ENCODE assay signal across 15 cellular contexts in genomic region chr20:43987018-43987417, GRCh38.
DNase-seq lines count a peak whose midpoint lies in the region; ATAC-seq, FAIRE-seq and TF ChIP-seq lines count a peak whose summit lies in the region.
"Had no signal": no experiment of that assay in that cellular context is flagged by ENCODE, and none has a peak within 500 bp of the region (broad histone marks: within the 10 kb centered on the region; RNA-seq: fewer than 3 reads in every experiment).

No MANE protein-coding gene starts in this region.

- H2AFZ ChIP-seq in HepG2 (ENCODE audit: low read length) (no peak overlapping the region), Karpas-422 (ENCODE audit: low read length) (no peak overlapping the region)

- in situ Hi-C loops in HepG2 (cut with HindIII; ENCODE audit: extremely low pct_ligation_motif_present, low pct_unique_long_range_greater_than_20kb): no loop called here

- no peak for ATAC-seq in HepG2
- no peak for ATAC-seq in right lobe of liver
- no peak for ATAC-seq in HG02981 (IDR thresholded peaks at IDR 0.05; ENCODE audit: unreplicated experiment)
- no peak for ATAC-seq in HG03439 (IDR thresholded peaks at IDR 0.05; ENCODE audit: unreplicated experiment)

- H3K9me3 ChIP-seq in HepG2 (ENCODE audit: low read length): 0 out of 2 replicates have a peak, but pooled peaks cover 3% of the 10 kb centered on the region
- no peaks in the 10 kb centered on the region for H3K9me3 ChIP-seq in right lobe of liver
- no peaks in the 10 kb centered on the region for H3K9me3 ChIP-seq in Karpas-422 (ENCODE audit: low read length)
- no peaks in the 10 kb centered on the region for H3K9me3 ChIP-seq in colonic mucosa
- H3K9me3 ChIP-seq: Caco-2 had no signal

- H3K4me3 ChIP-seq in HepG2 (replicated peaks in 1 of 3; ENCODE audit: insufficient read depth in 1 of 3, low read depth in 2 of 3, low read length in 3 of 3): no peak overlapping the region
- H3K4me3 ChIP-seq in right lobe of liver: no peak overlapping the region
- no peak overlapping the region for H3K4me3 ChIP-seq in Karpas-422 (ENCODE audit: low read length)
- H3K4me3 ChIP-seq in colonic mucosa: no peak overlapping the region
- H3K4me3 ChIP-seq: BLaER1 treated with 17β-estradiol and CSF1 and Interleukin-3, amounts not matched to agents 10 nM and 100 nM had no signal

- H3K36me3 ChIP-seq in HepG2 (replicated peaks in 1 of 2; ENCODE audit: control insufficient read depth in 1 of 2, insufficient read depth in 2 of 2, low read length in 2 of 2) (no peaks in the 10 kb centered on the region), right lobe of liver (no peaks in the 10 kb centered on the region), Karpas-422 (ENCODE audit: insufficient read depth, low read length) (peaks cover 56% of the 10 kb centered on the region), colonic mucosa (no peaks in the 10 kb centered on the region)
- H3K36me3 ChIP-seq: BLaER1 treated with 17β-estradiol and CSF1 and Interleukin-3, amounts not matched to agents 10 nM and 100 nM had no signal

- H3K27me3 ChIP-seq in HepG2 (ENCODE audit: control insufficient read depth in 1 of 2, insufficient read depth in 2 of 2, low read length in 2 of 2) (peaks cover 3 to 4% of the 10 kb centered on the region in 2 experiments; a peak in 3 of 5 replicates), right lobe of liver (no peaks in the 10 kb centered on the region), Karpas-422 (ENCODE audit: low read length) (no peaks in the 10 kb centered on the region), colonic mucosa (no peaks in the 10 kb centered on the region)
- H3K27me3 ChIP-seq: BLaER1 treated with 17β-estradiol and CSF1 and Interleukin-3, amounts not matched to agents 10 nM and 100 nM had no signal

- no peak overlapping the region for H3K9ac ChIP-seq in HepG2 (ENCODE audit: insufficient read depth, low read depth, low read length)
- H3K9ac ChIP-seq in Karpas-422 (ENCODE audit: low read length): peak overlapping the region; percentile 12; the same call in 1 of the 2 replicates
- peak overlapping the region in 1 of 2 donors; percentile 21 for H3K9ac ChIP-seq in colonic mucosa (ENCODE audit: low read depth in 2 of 2, low read length in 2 of 2)
- H3K9ac ChIP-seq: BLaER1 treated with 17β-estradiol and CSF1 and Interleukin-3, amounts not matched to agents 10 nM and 100 nM had no signal

- no peaks in the 10 kb centered on the region for H3K9me2 ChIP-seq in Karpas-422 (replicated peaks; ENCODE audit: insufficient read depth, low read length)

- TF ChIP-seq EP300 in HepG2 (IDR thresholded peaks at IDR 0.05; ENCODE audit: low read depth in 2 of 2, low read length in 2 of 2): no peak
- TF ChIP-seq EP300 in HepG2 (CRISPR knock-in tag; IDR thresholded peaks at IDR 0.05; ENCODE audit: borderline replicate concordance): no peak

- no peak for FAIRE-seq in HepG2 (lab: Jason Lieb, UNC)
- FAIRE-seq: D721Med, G401.6, GM12891, GM19239, H1 had no signal

- no peak for TF ChIP-seq POLR2A in HepG2 (IDR thresholded peaks at IDR 0.05; ENCODE audit: insufficient read depth in 1 of 2, low read depth in 2 of 2, low read length in 2 of 2)
- no peak for TF ChIP-seq POLR2A in right lobe of liver (IDR thresholded peaks at IDR 0.05)

- WGBS in HepG2 (ENCODE audit: low lambda C conversion rate): 0% methylated on average over 1 of the region's 1 CpG
- 67% methylated on average over 1 of the region's 1 CpG for WGBS in right lobe of liver (ENCODE audit: insufficient coverage, low coverage, low lambda C conversion rate, missing lambda C conversion rate)

- no TSS peak for BruUV-seq in HepG2 (replicated peaks; lab: Mats Ljungman, UMichigan)

- TF ChIP-seq RAD21 in HepG2 (CRISPR knock-in tag; IDR thresholded peaks at IDR 0.05): no peak

- H3K27ac ChIP-seq in HepG2 (ENCODE audit: extremely low read length, insufficient read depth, low read length) (no peak overlapping the region), right lobe of liver (no peak overlapping the region), Karpas-422 (ENCODE audit: low read length) (peak overlapping the region; percentile 72), colonic mucosa (peak overlapping the region; percentile 2)
- H3K27ac ChIP-seq: BLaER1 treated with 17β-estradiol and CSF1 and Interleukin-3, amounts not matched to agents 10 nM and 100 nM had no signal

- H4K20me1 ChIP-seq in HepG2 (ENCODE audit: insufficient read depth, low read length) (no peaks in the 10 kb centered on the region; the same call in 1 of the 2 replicates), Karpas-422 (ENCODE audit: insufficient read depth, low read depth, low read length) (no peaks in the 10 kb centered on the region)
- H4K20me1 ChIP-seq: BLaER1 treated with 17β-estradiol and CSF1 and Interleukin-3, amounts not matched to agents 10 nM and 100 nM had no signal

- no peak for DNase-seq in HepG2 (ENCODE audit: low spot score)
- DNase-seq in right lobe of liver: no peak
- no peak for DNase-seq in Karpas-422
- DNase-seq in colonic mucosa: no peak
- DNase-seq in SK-N-DZ (ENCODE audit: low spot score): no peak
- DNase-seq: Caco-2, H9 had no signal

- H3K4me2 ChIP-seq in HepG2 (ENCODE audit: low read depth, low read length): no peak overlapping the region
- no peak overlapping the region for H3K4me2 ChIP-seq in Karpas-422 (ENCODE audit: low read depth, low read length, poor library complexity, severe bottlenecking)
- H3K4me2 ChIP-seq: BLaER1 treated with 17β-estradiol and CSF1 and Interleukin-3, amounts not matched to agents 10 nM and 100 nM had no signal

- H3K79me2 ChIP-seq in HepG2 (ENCODE audit: insufficient read depth, low read length): no peaks in the 10 kb centered on the region
- H3K79me2 ChIP-seq in Karpas-422 (ENCODE audit: low read length): peaks cover 87% of the 10 kb centered on the region

- CTCF ChIA-PET in HepG2 (lab: Yijun Ruan, JAX; ENCODE audit: low intra/inter-chr PET ratio, low total read pairs): no interaction called here

- intact Hi-C loops in HepG2 (cut with micrococcal nuclease; ENCODE audit: unreplicated experiment) (no loop called here), right lobe of liver (cut with DNase I) (no loop called here), colonic mucosa (cut with DNase I) (no loop called here)

- H3K4me1 ChIP-seq in HepG2 (ENCODE audit: insufficient read depth, low read length): no peaks in the 10 kb centered on the region
- H3K4me1 ChIP-seq in right lobe of liver: no peaks in the 10 kb centered on the region
- H3K4me1 ChIP-seq in Karpas-422 (ENCODE audit: low read length): peaks cover 61% of the 10 kb centered on the region
- H3K4me1 ChIP-seq in colonic mucosa: peaks cover 4% of the 10 kb centered on the region
- H3K4me1 ChIP-seq: Caco-2 had no signal

- TF ChIP-seq CTCF in HepG2 (CRISPR knock-in tag; IDR thresholded peaks at IDR 0.05) (no peak), right lobe of liver (IDR thresholded peaks at IDR 0.05) (no peak), colonic mucosa (IDR thresholded peaks at IDR 0.05) (no peak)

- POLR2A ChIA-PET in HepG2 (lab: Yijun Ruan, JAX): no interaction called here

TF ChIP-seq in HepG2, 621 proteins besides CTCF, POLR2A, EP300 and RAD21:
- peak; percentile 75 for TF ChIP-seq MNT (IDR thresholded peaks at IDR 0.05)
- TF ChIP-seq HMG20A (CRISPR knock-in tag; IDR thresholded peaks at IDR 0.05; ENCODE audit: borderline replicate concordance): no peak
TF ChIP-seq in HepG2: peak in this region for 1.

Comparison
In these comparisons a context has a peak if more than half of its experiments do, and no peak if none do; other contexts are left out.
1. H3K27ac ChIP-seq: peak in Karpas-422 (single experiment) and colonic mucosa (single experiment); none in HepG2 (single experiment) and right lobe of liver (0 of 3).